In genomic region chr9:130639866-130640555, GRCh38 we compare ENCODE assay signal across 33 cellular contexts. TPM values are rescaled to one million over a fixed set of nuclear protein-coding genes. Genes with fewer than 3 reads are reported as not detected.
"Had no signal": no experiment of that assay in that cellular context is flagged by ENCODE, and none has a peak within 500 bp of the region (broad histone marks: within the 10 kb centered on the region; RNA-seq: fewer than 3 reads in every experiment).

No MANE protein-coding gene starts in this region.

- H3K4me3 ChIP-seq: esophagus muscularis mucosa, heart left ventricle, left ventricle myocardium inferior, mucosa of descending colon, ovary, smooth muscle cell, stomach, thyroid gland, upper lobe of left lung had no signal

- H3K36me3 ChIP-seq: ovary had no signal

- ATAC-seq: activated CD4-positive, alpha-beta T cell treated with anti-CD3 and anti-CD28 coated beads for 36 hours; activated CD8-positive, alpha-beta memory T cell treated with anti-CD3 and anti-CD28 coated beads, Interleukin-2, amount 10 ng/mL, durations not matched to agents 7 days and 5 days; activated CD8-positive, alpha-beta T cell treated with anti-CD3 and anti-CD28 coated beads, Interleukin-2, amount 10 ng/mL, durations not matched to agents 7 days and 5 days; foreskin keratinocyte; heart left ventricle; mucosa of descending colon; stimulated activated naive B cell treated with anti-CD40 and anti-IgM and Interleukin-4, amounts not matched to agents 10 μg/mL and 1 μg/mL and 100 μg/mL, for 72 hours had no signal

- H3K27me3 Mint-ChIP-seq: activated B cell treated with CpG ODN at 0.5 μM for 24 hours; activated CD4-positive, alpha-beta T cell treated with anti-CD3 and anti-CD28 coated beads for 36 hours; activated CD8-positive, alpha-beta memory T cell treated with anti-CD3 and anti-CD28 coated beads, Interleukin-2, amount 10 ng/mL, durations not matched to agents 7 days and 5 days; activated naive CD8-positive, alpha-beta T cell treated with anti-CD3 and anti-CD28 coated beads for 36 hours; central memory CD8-positive, alpha-beta T cell; natural killer cell treated with Interleukin-12 subunit alpha and Interleukin-12 subunit beta and Interleukin-15 and Interleukin-18, amount 100 ng/mL, for 72 hours; progenitor cell of endocrine pancreas; stimulated activated naive B cell treated with anti-CD40 and anti-IgM and Interleukin-4, amounts not matched to agents 10 μg/mL and 1 μg/mL and 100 μg/mL, for 72 hours had no signal

- H3K27me3 ChIP-seq: esophagus muscularis mucosa, foreskin keratinocyte, heart left ventricle, ovary, stomach, thyroid gland, upper lobe of left lung had no signal

- DNase-seq: activated B cell treated with CpG ODN at 0.5 μM for 24 hours; activated CD8-positive, alpha-beta memory T cell treated with anti-CD3 and anti-CD28 coated beads, Interleukin-2, amount 10 ng/mL, durations not matched to agents 7 days and 5 days; activated CD8-positive, alpha-beta T cell treated with anti-CD3 and anti-CD28 coated beads, Interleukin-2, amount 10 ng/mL, durations not matched to agents 7 days and 5 days; activated naive CD4-positive, alpha-beta T cell treated with Interleukin-2 at 50 U/mL for 16 hours; activated naive CD8-positive, alpha-beta T cell treated with anti-CD3 and anti-CD28 coated beads for 36 hours; activated T-cell treated with anti-CD3 and anti-CD28 coated beads for 4 hours; activated T-cell treated with anti-CD3 and anti-CD28 coated beads, Interleukin-2, amount 50 U/mL, for 72 hours; dermis blood vessel endothelial cell; effector CD4-positive, alpha-beta T cell; foreskin keratinocyte; heart left ventricle; kidney glomerular epithelial cell; left ventricle myocardium inferior; ovary; stimulated activated CD4-positive, alpha-beta T cell treated with anti-CD3 and anti-CD28 coated beads, Interleukin-15, amount 100 ng/mL, for 24 hours; stimulated activated CD4-positive, alpha-beta T cell treated with anti-CD3 and anti-CD28 coated beads, Interleukin-2, amount 100 ng/mL, for 24 hours; stimulated activated naive B cell treated with anti-CD40 and anti-IgM and Interleukin-4, amounts not matched to agents 10 μg/mL and 1 μg/mL and 100 μg/mL, for 72 hours; stomach; T-helper 1 cell; thyroid gland; upper lobe of left lung had no signal

- H3K9me3 ChIP-seq: esophagus muscularis mucosa, heart left ventricle, left ventricle myocardium inferior, mucosa of descending colon, ovary, stomach, thyroid gland, upper lobe of left lung had no signal

- H3K9me3 Mint-ChIP-seq: activated B cell treated with CpG ODN at 0.5 μM for 24 hours; activated naive CD8-positive, alpha-beta T cell treated with anti-CD3 and anti-CD28 coated beads for 36 hours; activated T-cell treated with anti-CD3 and anti-CD28 coated beads, Interleukin-2, amount 50 U/mL, for 72 hours; central memory CD8-positive, alpha-beta T cell; natural killer cell treated with Interleukin-12 subunit alpha and Interleukin-12 subunit beta and Interleukin-15 and Interleukin-18, amount 100 ng/mL, for 72 hours; stimulated activated naive B cell treated with anti-CD40 and anti-IgM and Interleukin-4, amounts not matched to agents 10 μg/mL and 1 μg/mL and 100 μg/mL, for 72 hours; T-helper 2 cell treated with Interferon-gamma antibody and Interleukin-4, amounts not matched to agents 5 μg/mL and 100 μg/mL, for 36 hours had no signal

- H3K4me1 Mint-ChIP-seq: activated B cell treated with CpG ODN at 0.5 μM for 24 hours; activated CD4-positive, alpha-beta T cell treated with anti-CD3 and anti-CD28 coated beads for 36 hours; activated CD8-positive, alpha-beta memory T cell treated with anti-CD3 and anti-CD28 coated beads, Interleukin-2, amount 10 ng/mL, durations not matched to agents 7 days and 5 days; activated naive CD8-positive, alpha-beta T cell treated with anti-CD3 and anti-CD28 coated beads for 36 hours; central memory CD8-positive, alpha-beta T cell; stimulated activated naive B cell treated with anti-CD40 and anti-IgM and Interleukin-4, amounts not matched to agents 10 μg/mL and 1 μg/mL and 100 μg/mL, for 72 hours had no signal

- H3K4me3 Mint-ChIP-seq: activated B cell treated with CpG ODN at 0.5 μM for 24 hours; activated CD4-positive, alpha-beta T cell treated with anti-CD3 and anti-CD28 coated beads for 36 hours; activated CD8-positive, alpha-beta memory T cell treated with anti-CD3 and anti-CD28 coated beads, Interleukin-2, amount 10 ng/mL, durations not matched to agents 7 days and 5 days; activated CD8-positive, alpha-beta T cell treated with anti-CD3 and anti-CD28 coated beads, Interleukin-2, amount 10 ng/mL, durations not matched to agents 7 days and 5 days; activated naive CD8-positive, alpha-beta T cell treated with anti-CD3 and anti-CD28 coated beads for 36 hours; activated T-cell treated with anti-CD3 and anti-CD28 coated beads, Interleukin-2, amount 50 U/mL, for 72 hours; central memory CD8-positive, alpha-beta T cell; natural killer cell treated with Interleukin-12 subunit alpha and Interleukin-12 subunit beta and Interleukin-15 and Interleukin-18, amount 100 ng/mL, for 72 hours; stimulated activated naive B cell treated with anti-CD40 and anti-IgM and Interleukin-4, amounts not matched to agents 10 μg/mL and 1 μg/mL and 100 μg/mL, for 72 hours; T-helper 2 cell treated with Interferon-gamma antibody and Interleukin-4, amounts not matched to agents 5 μg/mL and 100 μg/mL, for 36 hours had no signal

- H3K36me3 Mint-ChIP-seq: activated CD8-positive, alpha-beta memory T cell treated with anti-CD3 and anti-CD28 coated beads, Interleukin-2, amount 10 ng/mL, durations not matched to agents 7 days and 5 days; natural killer cell treated with Interleukin-12 subunit alpha and Interleukin-12 subunit beta and Interleukin-15 and Interleukin-18, amount 100 ng/mL, for 72 hours had no signal

- H3K27ac Mint-ChIP-seq: activated B cell treated with CpG ODN at 0.5 μM for 24 hours; activated CD4-positive, alpha-beta T cell treated with anti-CD3 and anti-CD28 coated beads for 36 hours; activated CD8-positive, alpha-beta memory T cell treated with anti-CD3 and anti-CD28 coated beads, Interleukin-2, amount 10 ng/mL, durations not matched to agents 7 days and 5 days; activated CD8-positive, alpha-beta T cell treated with anti-CD3 and anti-CD28 coated beads, Interleukin-2, amount 10 ng/mL, durations not matched to agents 7 days and 5 days; activated naive CD8-positive, alpha-beta T cell treated with anti-CD3 and anti-CD28 coated beads for 36 hours; activated T-cell treated with anti-CD3 and anti-CD28 coated beads, Interleukin-2, amount 50 U/mL, for 72 hours; natural killer cell treated with Interleukin-12 subunit alpha and Interleukin-12 subunit beta and Interleukin-15 and Interleukin-18, amount 100 ng/mL, for 72 hours; stimulated activated naive B cell treated with anti-CD40 and anti-IgM and Interleukin-4, amounts not matched to agents 10 μg/mL and 1 μg/mL and 100 μg/mL, for 72 hours; T-helper 2 cell treated with Interferon-gamma antibody and Interleukin-4, amounts not matched to agents 5 μg/mL and 100 μg/mL, for 36 hours had no signal

- H3K4me1 ChIP-seq: esophagus muscularis mucosa, foreskin keratinocyte, heart left ventricle, left ventricle myocardium inferior, stomach, thyroid gland, upper lobe of left lung had no signal

- H3K27ac ChIP-seq: esophagus muscularis mucosa, foreskin keratinocyte, heart left ventricle, left ventricle myocardium inferior, ovary, stomach, thyroid gland, upper lobe of left lung had no signal

RNA-seq across cellular contexts. Expression of gene PRDM12, which starts 24.4 kb away (rescaled TPM):
- total RNA-seq: activated B cell treated with CpG ODN at 0.5 μM for 24 hours; activated CD8-positive, alpha-beta T cell treated with anti-CD3 and anti-CD28 coated beads, Interleukin-2, amount 10 ng/mL, durations not matched to agents 7 days and 5 days; activated naive CD8-positive, alpha-beta T cell treated with anti-CD3 and anti-CD28 coated beads for 36 hours; activated T-cell treated with anti-CD3 and anti-CD28 coated beads, Interleukin-2, amount 50 U/mL, for 72 hours; dermis blood vessel endothelial cell; esophagus muscularis mucosa; foreskin keratinocyte; left ventricle myocardium inferior; lung microvascular endothelial cell; mesenteric fat pad; myocyte; ovary; progenitor cell of endocrine pancreas; renal cortical epithelial cell; smooth muscle cell; stomach; thyroid gland had no signal
- polyA plus RNA-seq: foreskin keratinocyte, heart left ventricle, ovary, smooth muscle cell had no signal
